In genomic region chr2:241235396-241235795, GRCh38 we compare ENCODE assay signal across 22 cellular contexts.
"Had no signal": no experiment of that assay in that cellular context is flagged by ENCODE, and none has a peak within 500 bp of the region (broad histone marks: within the 10 kb centered on the region; RNA-seq: fewer than 3 reads in every experiment).

No MANE protein-coding gene starts in this region.

- H3K27me3 Mint-ChIP-seq: activated CD4-positive, alpha-beta memory T cell treated with anti-CD3 and anti-CD28 coated beads, Interleukin-2, amount 10 ng/mL, durations not matched to agents 7 days and 5 days; activated CD4-positive, alpha-beta T cell treated with anti-CD3 and anti-CD28 coated beads, Interleukin-2, amount 10 ng/mL, durations not matched to agents 24 days and 14 days; activated naive CD4-positive, alpha-beta T cell treated with anti-CD3 and anti-CD28 coated beads, Interleukin-2, amount 50 U/mL, for 24 hours; effector memory CD8-positive, alpha-beta T cell; type B pancreatic cell had no signal

- H3K27me3 ChIP-seq: body of pancreas, dorsolateral prefrontal cortex, left lung, sigmoid colon, vagina had no signal

- H3K27ac ChIP-seq: body of pancreas, epithelial cell of prostate, left lung, sigmoid colon, thoracic aorta, vagina had no signal

- H3K4me3 Mint-ChIP-seq: activated CD4-positive, alpha-beta memory T cell treated with anti-CD3 and anti-CD28 coated beads, Interleukin-2, amount 10 ng/mL, durations not matched to agents 7 days and 5 days; activated CD4-positive, alpha-beta T cell treated with anti-CD3 and anti-CD28 coated beads, Interleukin-2, amount 10 ng/mL, durations not matched to agents 24 days and 14 days; activated naive CD4-positive, alpha-beta T cell treated with anti-CD3 and anti-CD28 coated beads, Interleukin-2, amount 50 U/mL, for 24 hours; activated T-helper 1 cell treated with anti-CD3 and anti-CD28 coated beads, Interleukin-12 subunit alpha, Interleukin-12 subunit beta, Interleukin-2, Interleukin-4 antibody, amounts not matched to agents 30 ng/mL and 10 ng/mL and 1 ng/mL, durations not matched to agents 14 hours and 24 hours and 36 hours; effector memory CD8-positive, alpha-beta T cell; nephron; T-helper 1 cell treated with Interleukin-12 subunit alpha and Interleukin-12 subunit beta and Interleukin-4 antibody, amounts not matched to agents 30 μg/mL and 1 μg/mL, for 36 hours; type B pancreatic cell had no signal

- H3K9me3 ChIP-seq: body of pancreas, left lung, sigmoid colon, thoracic aorta, vagina had no signal

- ATAC-seq: body of pancreas; effector memory CD8-positive, alpha-beta T cell; left lung had no signal

- H3K4me3 ChIP-seq: body of pancreas, dorsolateral prefrontal cortex, left lung, sigmoid colon, thoracic aorta, vagina had no signal

- H3K4me1 Mint-ChIP-seq: activated CD4-positive, alpha-beta memory T cell treated with anti-CD3 and anti-CD28 coated beads, Interleukin-2, amount 10 ng/mL, durations not matched to agents 7 days and 5 days; activated CD4-positive, alpha-beta T cell treated with anti-CD3 and anti-CD28 coated beads, Interleukin-2, amount 10 ng/mL, durations not matched to agents 24 days and 14 days; activated naive CD4-positive, alpha-beta T cell treated with anti-CD3 and anti-CD28 coated beads, Interleukin-2, amount 50 U/mL, for 24 hours; nephron had no signal

- DNase-seq: activated CD4-positive, alpha-beta memory T cell treated with anti-CD3 and anti-CD28 coated beads, Interleukin-2, amount 10 ng/mL, durations not matched to agents 7 days and 5 days; activated CD4-positive, alpha-beta T cell treated with anti-CD3 and anti-CD28 coated beads, Interleukin-2, amount 10 ng/mL, durations not matched to agents 24 days and 14 days; activated CD4-positive, CD25-positive, alpha-beta regulatory T cell; activated gamma-delta T cell treated with Interleukin-2 at 50 U/mL for 16 hours; anterior cingulate cortex; body of pancreas; central memory CD4-positive, alpha-beta T cell; effector memory CD8-positive, alpha-beta T cell; mammary epithelial cell; sigmoid colon; stimulated activated CD4-positive, alpha-beta T cell treated with anti-CD3 and anti-CD28 coated beads, Interleukin-4, amount 100 ng/mL, for 1 hour; stimulated activated naive CD4-positive, alpha-beta T cell had no signal

- H3K4me1 ChIP-seq: body of pancreas, left lung, sigmoid colon, vagina had no signal

- H3K9me3 Mint-ChIP-seq: activated CD4-positive, alpha-beta memory T cell treated with anti-CD3 and anti-CD28 coated beads, Interleukin-2, amount 10 ng/mL, durations not matched to agents 7 days and 5 days; activated CD4-positive, alpha-beta T cell treated with anti-CD3 and anti-CD28 coated beads, Interleukin-2, amount 10 ng/mL, durations not matched to agents 24 days and 14 days; activated naive CD4-positive, alpha-beta T cell treated with anti-CD3 and anti-CD28 coated beads, Interleukin-2, amount 50 U/mL, for 24 hours; activated T-helper 1 cell treated with anti-CD3 and anti-CD28 coated beads, Interleukin-12 subunit alpha, Interleukin-12 subunit beta, Interleukin-2, Interleukin-4 antibody, amounts not matched to agents 30 ng/mL and 10 ng/mL and 1 ng/mL, durations not matched to agents 14 hours and 24 hours and 36 hours; effector memory CD8-positive, alpha-beta T cell; nephron; T-helper 1 cell treated with Interleukin-12 subunit alpha and Interleukin-12 subunit beta and Interleukin-4 antibody, amounts not matched to agents 30 μg/mL and 1 μg/mL, for 36 hours; type B pancreatic cell had no signal

- H3K27ac Mint-ChIP-seq: activated CD4-positive, alpha-beta memory T cell treated with anti-CD3 and anti-CD28 coated beads, Interleukin-2, amount 10 ng/mL, durations not matched to agents 7 days and 5 days; activated CD4-positive, alpha-beta T cell treated with anti-CD3 and anti-CD28 coated beads, Interleukin-2, amount 10 ng/mL, durations not matched to agents 24 days and 14 days; activated naive CD4-positive, alpha-beta T cell treated with anti-CD3 and anti-CD28 coated beads, Interleukin-2, amount 50 U/mL, for 24 hours; activated T-helper 1 cell treated with anti-CD3 and anti-CD28 coated beads, Interleukin-12 subunit alpha, Interleukin-12 subunit beta, Interleukin-2, Interleukin-4 antibody, amounts not matched to agents 30 ng/mL and 10 ng/mL and 1 ng/mL, durations not matched to agents 14 hours and 24 hours and 36 hours; nephron; T-helper 1 cell treated with Interleukin-12 subunit alpha and Interleukin-12 subunit beta and Interleukin-4 antibody, amounts not matched to agents 30 μg/mL and 1 μg/mL, for 36 hours; type B pancreatic cell had no signal
